ENCODE assay signal across 8 cellular contexts in genomic region chr7:92645531-92646061, GRCh38. TPM values are rescaled to one million over a fixed set of nuclear protein-coding genes. Genes with fewer than 3 reads are reported as not detected.
DNase-seq lines count a peak whose midpoint lies in the region; ATAC-seq and TF ChIP-seq lines count a peak whose summit lies in the region.

No MANE protein-coding gene starts in this region.

- intact Hi-C loops in heart left ventricle (cut with DNase I) (no loop called here), stomach (cut with DNase I; ENCODE audit: low total_unique reads) (no loop called here)

- H3K4me3 Mint-ChIP-seq in activated CD8-positive, alpha-beta memory T cell treated with anti-CD3 and anti-CD28 coated beads, Interleukin-2, amount 10 ng/mL, durations not matched to agents 7 days and 5 days: no peak overlapping the region
- peak overlapping the region; percentile 53 for H3K4me3 Mint-ChIP-seq in T-helper 17 cell

- H3K4me1 ChIP-seq in heart left ventricle (peaks cover 9 to 57% (median 24%) of the 10 kb centered on the region in 12 donors), stomach (peaks cover 3 to 45% (median 31%) of the 10 kb centered on the region in 4 donors), suprapubic skin (peaks cover 22% of the 10 kb centered on the region)

- H3K27ac ChIP-seq in heart left ventricle (peak overlapping the region in 9 of 12 donors; percentile 1 to 58 (median 43)), stomach (peak overlapping the region in 4 of 5 donors; percentile 21 to 59 (median 45)), suprapubic skin (no peak overlapping the region)

- no peak for TF ChIP-seq EP300 in stomach (IDR thresholded peaks at IDR 0.05)
- TF ChIP-seq EP300 in suprapubic skin (IDR thresholded peaks at IDR 0.05): no peak

- peak overlapping the region; percentile 55 for H3K27ac Mint-ChIP-seq in activated CD8-positive, alpha-beta memory T cell treated with anti-CD3 and anti-CD28 coated beads, Interleukin-2, amount 10 ng/mL, durations not matched to agents 7 days and 5 days
- H3K27ac Mint-ChIP-seq in T-helper 17 cell: peak overlapping the region; percentile 99

- H3K4me1 Mint-ChIP-seq in activated CD8-positive, alpha-beta memory T cell treated with anti-CD3 and anti-CD28 coated beads, Interleukin-2, amount 10 ng/mL, durations not matched to agents 7 days and 5 days: peaks cover 93% of the 10 kb centered on the region
- H3K4me1 Mint-ChIP-seq in T-helper 17 cell: peaks cover 48% of the 10 kb centered on the region

- no peak for DNase-seq in activated CD8-positive, alpha-beta memory T cell treated with anti-CD3 and anti-CD28 coated beads, Interleukin-2, amount 10 ng/mL, durations not matched to agents 7 days and 5 days
- no peak for DNase-seq in activated CD8-positive, alpha-beta memory T cell treated with anti-CD3 and anti-CD28 coated beads, Interleukin-2, amount 50 U/mL, for 48 hours
- DNase-seq in T-helper 17 cell (no peak), heart left ventricle (peak in 2 of 5 donors; percentile 27 to 34), stomach (peak; percentile 37), middle frontal gyrus (ENCODE audit: extremely low spot score, low spot score) (no peak), suprapubic skin (ENCODE audit: low spot score in 2 of 2) (no peak)

- no peaks in the 10 kb centered on the region for H3K9me3 Mint-ChIP-seq in activated CD8-positive, alpha-beta memory T cell treated with anti-CD3 and anti-CD28 coated beads, Interleukin-2, amount 10 ng/mL, durations not matched to agents 7 days and 5 days (ENCODE audit: low read depth)

- TF ChIP-seq POLR2A in heart left ventricle (IDR thresholded peaks at IDR 0.05): no peak
- TF ChIP-seq POLR2A in stomach (IDR thresholded peaks at IDR 0.05): no peak
- TF ChIP-seq POLR2A in suprapubic skin (IDR thresholded peaks at IDR 0.05): no peak

- no peak overlapping the region for H3K4me3 ChIP-seq in heart left ventricle
- H3K4me3 ChIP-seq in stomach: no peak overlapping the region
- no peak overlapping the region for H3K4me3 ChIP-seq in suprapubic skin

- no peaks in the 10 kb centered on the region for H3K36me3 ChIP-seq in heart left ventricle
- no peaks in the 10 kb centered on the region for H3K36me3 ChIP-seq in stomach
- no peaks in the 10 kb centered on the region for H3K36me3 ChIP-seq in suprapubic skin

- peak; percentile 11 for ATAC-seq in activated CD8-positive, alpha-beta memory T cell treated with anti-CD3 and anti-CD28 coated beads, Interleukin-2, amount 10 ng/mL, durations not matched to agents 7 days and 5 days
- no peak for ATAC-seq in T-helper 17 cell
- peak in 3 of 4 donors; percentile 60 to 66 (median 60) for ATAC-seq in heart left ventricle
- no peak for ATAC-seq in HG03460 (IDR thresholded peaks at IDR 0.05; ENCODE audit: unreplicated experiment)

- H3K36me3 Mint-ChIP-seq in activated CD8-positive, alpha-beta memory T cell treated with anti-CD3 and anti-CD28 coated beads, Interleukin-2, amount 10 ng/mL, durations not matched to agents 7 days and 5 days: peaks cover 52% of the 10 kb centered on the region
- no peaks in the 10 kb centered on the region for H3K36me3 Mint-ChIP-seq in T-helper 17 cell (ENCODE audit: low read depth)

- TF ChIP-seq CTCF in heart left ventricle (IDR thresholded peaks at IDR 0.05) (no peak), stomach (IDR thresholded peaks at IDR 0.05) (no peak), suprapubic skin (IDR thresholded peaks at IDR 0.05) (no peak)

- H3K9me3 ChIP-seq in T-helper 17 cell (ENCODE audit: control insufficient read depth, low read length, poor library complexity, severe bottlenecking): no peaks in the 10 kb centered on the region
- H3K9me3 ChIP-seq in heart left ventricle: no peaks in the 10 kb centered on the region
- H3K9me3 ChIP-seq in stomach: no peaks in the 10 kb centered on the region
- no peaks in the 10 kb centered on the region for H3K9me3 ChIP-seq in suprapubic skin

- no peaks in the 10 kb centered on the region for H3K27me3 ChIP-seq in heart left ventricle
- H3K27me3 ChIP-seq in stomach: no peaks in the 10 kb centered on the region
- no peaks in the 10 kb centered on the region for H3K27me3 ChIP-seq in suprapubic skin

- no peaks in the 10 kb centered on the region for H3K27me3 Mint-ChIP-seq in activated CD8-positive, alpha-beta memory T cell treated with anti-CD3 and anti-CD28 coated beads, Interleukin-2, amount 10 ng/mL, durations not matched to agents 7 days and 5 days
- no peaks in the 10 kb centered on the region for H3K27me3 Mint-ChIP-seq in T-helper 17 cell

- WGBS in heart left ventricle, 4 donors: 33 to 39% (median 36%) methylated on average over 8 of the region's 8 CpGs
- WGBS in stomach, 5 donors: 19 to 35% (median 32%) methylated on average over 8 of the region's 8 CpGs
- 38% methylated on average over 8 of the region's 8 CpGs for WGBS in suprapubic skin

- CTCF ChIA-PET in activated CD8-positive, alpha-beta memory T cell treated with anti-CD3 and anti-CD28 coated beads, Interleukin-2, amount 10 ng/mL, durations not matched to agents 7 days and 5 days (lab: Charles Lee): interaction anchor here (1.1 to 2.8 kb wide), 5 partner anchors 13 to 187 kb away, joined by 3 to 11 read pairs (median 5); no protein-coding TSS in a partner anchor

RNA-seq across cellular contexts. Expression of gene FAM133B, which starts 55.4 kb away (rescaled TPM):
- total RNA-seq in activated CD8-positive, alpha-beta memory T cell treated with anti-CD3 and anti-CD28 coated beads, Interleukin-2, amount 10 ng/mL, durations not matched to agents 7 days and 5 days: 10 to 100 TPM; 30.8 to 35.9 TPM
- total RNA-seq in T-helper 17 cell: 10 to 100 TPM; 71.6 to 77.0 TPM
- 10 to 100 TPM in 6 of 9 donors, 1 to 10 TPM in 3; 7.9 to 14.1 (median 11.0) TPM for total RNA-seq in heart left ventricle
- 10 to 100 TPM; 11.0 to 17.4 TPM for polyA plus RNA-seq in heart left ventricle
- 10 to 100 TPM; 10.5 to 48.3 (median 29.7) TPM for total RNA-seq in stomach
- polyA plus RNA-seq in stomach: 10 to 100 TPM; 13.4 to 53.8 (median 17.0) TPM
- total RNA-seq in suprapubic skin: 10 to 100 TPM; 13.6 to 34.5 (median 19.5) TPM

Comparison
In these comparisons a context has a peak if more than half of its experiments do, and no peak if none do; other contexts are left out.
1. ATAC-seq: peak in activated CD8-positive, alpha-beta memory T cell treated with anti-CD3 and anti-CD28 coated beads, Interleukin-2, amount 10 ng/mL, durations not matched to agents 7 days and 5 days (single experiment) and heart left ventricle (3 of 4); none in T-helper 17 cell (single experiment) and HG03460 (single experiment).